ENCODE assay signal across 8 cellular contexts in the genomic region with DNA sequence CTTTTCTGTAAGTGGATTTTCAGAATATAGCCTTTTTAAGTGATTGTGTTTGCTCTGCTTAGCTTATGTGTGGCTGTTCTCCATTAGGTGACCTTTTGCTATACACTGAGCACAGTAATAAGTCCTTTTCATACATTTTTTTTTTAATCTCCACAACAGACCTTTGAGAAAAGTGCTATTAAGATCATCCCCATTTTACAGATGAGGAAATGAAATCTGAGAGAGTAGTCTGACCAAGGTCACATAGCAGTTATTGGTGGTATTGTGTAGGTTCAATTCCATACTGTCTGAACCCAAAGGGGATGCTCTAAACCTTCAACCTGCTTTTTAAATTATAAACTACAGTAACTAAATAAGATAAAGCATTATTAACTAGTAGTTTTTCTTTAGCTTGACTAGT. TPM values are rescaled to one million over a fixed set of nuclear protein-coding genes. Genes with fewer than 3 reads are reported as not detected.
DNase-seq lines count a peak whose midpoint lies in the region; TF ChIP-seq lines count a peak whose summit lies in the region.

No MANE protein-coding gene starts in this region.

- peaks cover 9% of the 10 kb centered on the region for H3K4me1 ChIP-seq in iPS-20b (ENCODE audit: insufficient read depth, low read length)
- H3K4me1 ChIP-seq in subcutaneous abdominal adipose tissue (ENCODE audit: control insufficient read depth in 5 of 5, insufficient read depth in 5 of 5, low read length in 5 of 5) = peaks cover 0 to 41% (median 36%) of the 10 kb centered on the region in 5 donors
- peaks cover 23 to 34% of the 10 kb centered on the region in 2 donors for H3K4me1 ChIP-seq in thyroid gland

- H3K36me3 ChIP-seq in iPS-20b (ENCODE audit: insufficient read depth, low read depth, low read length) (peaks cover 33% of the 10 kb centered on the region), subcutaneous abdominal adipose tissue (ENCODE audit: control insufficient read depth in 5 of 5, insufficient read depth in 5 of 5, low read length in 5 of 5) (peaks cover 0 to 4% (median 3%) of the 10 kb centered on the region in 5 donors), thyroid gland (no peaks in the 10 kb centered on the region)

- peaks cover 45% of the 10 kb centered on the region for H3K4me1 Mint-ChIP-seq in activated CD4-positive, alpha-beta T cell treated with anti-CD3 and anti-CD28 coated beads, Interleukin-2, amount 10 ng/mL, durations not matched to agents 24 days and 14 days
- H3K4me1 Mint-ChIP-seq in activated T-helper 1 cell treated with anti-CD3 and anti-CD28 coated beads, Interleukin-12 subunit alpha, Interleukin-12 subunit beta, Interleukin-2, Interleukin-4 antibody, amounts not matched to agents 30 ng/mL and 10 ng/mL and 1 ng/mL, durations not matched to agents 14 hours and 24 hours and 36 hours (ENCODE audit: low read depth) = peaks cover 61% of the 10 kb centered on the region

- H3K27ac ChIP-seq in iPS-20b (ENCODE audit: low read length) (no peak overlapping the region), subcutaneous abdominal adipose tissue (ENCODE audit: low read depth, low read length) (peak overlapping the region; percentile 100), thyroid gland (no peak overlapping the region)

- H3K27ac Mint-ChIP-seq in activated CD4-positive, alpha-beta T cell treated with anti-CD3 and anti-CD28 coated beads, Interleukin-2, amount 10 ng/mL, durations not matched to agents 24 days and 14 days = peak overlapping the region; percentile 99
- peak overlapping the region; percentile 59 for H3K27ac Mint-ChIP-seq in activated T-helper 1 cell treated with anti-CD3 and anti-CD28 coated beads, Interleukin-12 subunit alpha, Interleukin-12 subunit beta, Interleukin-2, Interleukin-4 antibody, amounts not matched to agents 30 ng/mL and 10 ng/mL and 1 ng/mL, durations not matched to agents 14 hours and 24 hours and 36 hours

- H3K9ac ChIP-seq in iPS-20b (ENCODE audit: low read depth, low read length) = peak overlapping the region; percentile 98
- peak overlapping the region in 3 of 5 donors; percentile 99 to 100 (median 100) for H3K9ac ChIP-seq in subcutaneous abdominal adipose tissue (ENCODE audit: low read length in 5 of 5)

- H3K27me3 ChIP-seq in iPS-20b (ENCODE audit: insufficient read depth, low read length) = no peaks in the 10 kb centered on the region
- no peaks in the 10 kb centered on the region for H3K27me3 ChIP-seq in subcutaneous abdominal adipose tissue (ENCODE audit: control insufficient read depth in 5 of 5, insufficient read depth in 4 of 5, low read length in 5 of 5)
- H3K27me3 ChIP-seq in thyroid gland = no peaks in the 10 kb centered on the region

- peak overlapping the region; percentile 89 for H3K4me3 ChIP-seq in iPS-20b (ENCODE audit: low read length)
- peak overlapping the region; percentile 73 to 96 (median 91) for H3K4me3 ChIP-seq in subcutaneous abdominal adipose tissue (ENCODE audit: low read depth in 1 of 5, low read length in 5 of 5)
- peak overlapping the region in 1 of 3 donors; percentile 96 for H3K4me3 ChIP-seq in thyroid gland (replicated peaks in 1 of 3)

- no peak for TF ChIP-seq CTCF in thyroid gland (IDR thresholded peaks at IDR 0.05)

- peaks cover 35% of the 10 kb centered on the region for H3K36me3 Mint-ChIP-seq in activated CD4-positive, alpha-beta T cell treated with anti-CD3 and anti-CD28 coated beads, Interleukin-2, amount 10 ng/mL, durations not matched to agents 24 days and 14 days (ENCODE audit: low read depth)
- H3K36me3 Mint-ChIP-seq in activated T-helper 1 cell treated with anti-CD3 and anti-CD28 coated beads, Interleukin-12 subunit alpha, Interleukin-12 subunit beta, Interleukin-2, Interleukin-4 antibody, amounts not matched to agents 30 ng/mL and 10 ng/mL and 1 ng/mL, durations not matched to agents 14 hours and 24 hours and 36 hours (ENCODE audit: low read depth) = peaks cover 29% of the 10 kb centered on the region

- DNase-seq in activated CD4-positive, alpha-beta T cell treated with anti-CD3 and anti-CD28 coated beads, Interleukin-2, amount 10 ng/mL, durations not matched to agents 24 days and 14 days = no peak
- no peak for DNase-seq in activated CD4-positive, alpha-beta T cell treated with anti-CD3 and anti-CD28 coated beads for 4 hours
- DNase-seq in activated T-helper 1 cell treated with anti-CD3 and anti-CD28 coated beads, Interleukin-12 subunit alpha, Interleukin-12 subunit beta, Interleukin-2, Interleukin-4 antibody, amounts not matched to agents 30 ng/mL and 10 ng/mL and 1 ng/mL, durations not matched to agents 14 hours and 24 hours and 36 hours (ENCODE audit: low spot score) = no peak
- DNase-seq in NK-92 (lab: John Stamatoyannopoulos, UW; ENCODE audit: unreplicated experiment) = no peak
- DNase-seq in NCI-H146 (lab: John Stamatoyannopoulos, UW) = no peak
- DNase-seq in thyroid gland = no peak

- intact Hi-C loops in activated CD4-positive, alpha-beta T cell treated with anti-CD3 and anti-CD28 coated beads, Interleukin-2, amount 10 ng/mL, durations not matched to agents 24 days and 14 days (cut with micrococcal nuclease) = loop anchor here (2.0 to 5.0 kb wide), 6 partner anchors 14 to 1595 kb away; a partner anchor contains a TSS
- intact Hi-C loops in activated T-helper 1 cell treated with anti-CD3 and anti-CD28 coated beads, Interleukin-12 subunit alpha, Interleukin-12 subunit beta, Interleukin-2, Interleukin-4 antibody, amounts not matched to agents 30 ng/mL and 10 ng/mL and 1 ng/mL, durations not matched to agents 14 hours and 24 hours and 36 hours (cut with micrococcal nuclease) = loop anchor here (5.0 to 10.0 kb wide), 6 partner anchors 498 to 2000 kb away; a partner anchor contains a TSS
- intact Hi-C loops in thyroid gland (cut with DNase I) = no loop called here

- no peaks in the 10 kb centered on the region for H3K27me3 Mint-ChIP-seq in activated CD4-positive, alpha-beta T cell treated with anti-CD3 and anti-CD28 coated beads, Interleukin-2, amount 10 ng/mL, durations not matched to agents 24 days and 14 days
- no peaks in the 10 kb centered on the region for H3K27me3 Mint-ChIP-seq in activated T-helper 1 cell treated with anti-CD3 and anti-CD28 coated beads, Interleukin-12 subunit alpha, Interleukin-12 subunit beta, Interleukin-2, Interleukin-4 antibody, amounts not matched to agents 30 ng/mL and 10 ng/mL and 1 ng/mL, durations not matched to agents 14 hours and 24 hours and 36 hours (ENCODE audit: insufficient read depth)

- no peak for TF ChIP-seq POLR2A in thyroid gland (IDR thresholded peaks at IDR 0.05)

- H3K9me3 ChIP-seq in iPS-20b (ENCODE audit: insufficient read depth, low read depth, low read length) (no peaks in the 10 kb centered on the region), subcutaneous abdominal adipose tissue (ENCODE audit: control insufficient read depth in 5 of 5, low read length in 5 of 5) (no peaks in the 10 kb centered on the region), thyroid gland (no peaks in the 10 kb centered on the region)

- H3K9me3 Mint-ChIP-seq in activated CD4-positive, alpha-beta T cell treated with anti-CD3 and anti-CD28 coated beads, Interleukin-2, amount 10 ng/mL, durations not matched to agents 24 days and 14 days = no peaks in the 10 kb centered on the region
- H3K9me3 Mint-ChIP-seq in activated T-helper 1 cell treated with anti-CD3 and anti-CD28 coated beads, Interleukin-12 subunit alpha, Interleukin-12 subunit beta, Interleukin-2, Interleukin-4 antibody, amounts not matched to agents 30 ng/mL and 10 ng/mL and 1 ng/mL, durations not matched to agents 14 hours and 24 hours and 36 hours = no peaks in the 10 kb centered on the region

- peak overlapping the region; percentile 94 for H3K4me3 Mint-ChIP-seq in activated CD4-positive, alpha-beta T cell treated with anti-CD3 and anti-CD28 coated beads, Interleukin-2, amount 10 ng/mL, durations not matched to agents 24 days and 14 days
- peak overlapping the region; percentile 98 for H3K4me3 Mint-ChIP-seq in activated T-helper 1 cell treated with anti-CD3 and anti-CD28 coated beads, Interleukin-12 subunit alpha, Interleukin-12 subunit beta, Interleukin-2, Interleukin-4 antibody, amounts not matched to agents 30 ng/mL and 10 ng/mL and 1 ng/mL, durations not matched to agents 14 hours and 24 hours and 36 hours

RNA-seq across cellular contexts. Expression of a gene that starts 1.7 kb away (rescaled TPM):
- total RNA-seq in activated CD4-positive, alpha-beta T cell treated with anti-CD3 and anti-CD28 coated beads, Interleukin-2, amount 10 ng/mL, durations not matched to agents 24 days and 14 days = 278 TPM in 2 replicates
- 291 and 295 TPM in 2 replicates for total RNA-seq in activated T-helper 1 cell treated with anti-CD3 and anti-CD28 coated beads, Interleukin-12 subunit alpha, Interleukin-12 subunit beta, Interleukin-2, Interleukin-4 antibody, amounts not matched to agents 30 ng/mL and 10 ng/mL and 1 ng/mL, durations not matched to agents 14 hours and 24 hours and 36 hours
- 100 to 1,000 TPM in 1 of 4 donors, 10 to 100 TPM in 3; 70.0 to 278 (median 81.4) TPM for total RNA-seq in thyroid gland
